ENCODE assay signal across 19 cellular contexts in genomic region chr1:153364181-153364580, GRCh38. TPM values are rescaled to one million over a fixed set of nuclear protein-coding genes. Genes with fewer than 3 reads are reported as not detected.
"Had no signal": no experiment of that assay in that cellular context is flagged by ENCODE, and none has a peak within 500 bp of the region (broad histone marks: within the 10 kb centered on the region; RNA-seq: fewer than 3 reads in every experiment).

No MANE protein-coding gene starts in this region.

- H3K9me3 ChIP-seq: adrenal gland, upper lobe of left lung had no signal

- DNase-seq: activated CD4-positive, alpha-beta memory T cell treated with anti-CD3 and anti-CD28 coated beads, Interleukin-2, amount 10 ng/mL, durations not matched to agents 7 days and 5 days; activated CD4-positive, alpha-beta T cell treated with anti-CD3 and anti-CD28 coated beads for 36 hours; activated effector memory CD4-positive, alpha-beta T cell treated with Interleukin-2 at 50 U/mL for 16 hours; activated T-cell treated with anti-CD3 and anti-CD28 coated beads, Interleukin-2, amount 50 U/mL, for 24 hours; effector memory CD4-positive, alpha-beta T cell; hypothalamus; mesendoderm; nucleus accumbens; posterior cingulate gyrus; stimulated activated CD4-positive, alpha-beta T cell treated with anti-CD3 and anti-CD28 coated beads, Interleukin-4, amount 100 ng/mL, for 24 hours; stimulated activated naive CD4-positive, alpha-beta T cell; upper lobe of left lung had no signal

- H3K4me3 ChIP-seq: adrenal gland, upper lobe of left lung had no signal

- H3K27ac ChIP-seq: adrenal gland had no signal

- H3K36me3 ChIP-seq: adrenal gland, upper lobe of left lung had no signal

- H3K4me1 ChIP-seq: adrenal gland had no signal

- ATAC-seq: activated CD4-positive, alpha-beta T cell treated with anti-CD3 and anti-CD28 coated beads for 36 hours; natural killer cell treated with Interleukin-12 subunit alpha and Interleukin-12 subunit beta and Interleukin-15 and Interleukin-18, amount 100 ng/mL, for 72 hours had no signal

- H3K27me3 ChIP-seq: adrenal gland, upper lobe of left lung had no signal

RNA-seq across cellular contexts. Expression of gene S100A9, which starts 6.5 kb away (rescaled TPM):
- total RNA-seq: activated CD4-positive, alpha-beta T cell treated with anti-CD3 and anti-CD28 coated beads for 36 hours had no signal

RNA-seq across cellular contexts. Expression of gene S100A12, which starts 11.2 kb away (rescaled TPM):
- total RNA-seq: activated CD4-positive, alpha-beta memory T cell treated with anti-CD3 and anti-CD28 coated beads, Interleukin-2, amount 10 ng/mL, durations not matched to agents 7 days and 5 days; activated CD4-positive, alpha-beta T cell treated with anti-CD3 and anti-CD28 coated beads for 36 hours; kidney epithelial cell; natural killer cell treated with Interleukin-12 subunit alpha and Interleukin-12 subunit beta and Interleukin-15 and Interleukin-18, amount 100 ng/mL, for 72 hours; T-helper 1 cell treated with Interleukin-12 subunit alpha and Interleukin-12 subunit beta and Interleukin-4 antibody, amounts not matched to agents 30 ng/mL and 1 ng/mL, for 36 hours had no signal

RNA-seq across cellular contexts. Expression of gene PGLYRP4, which starts 15.5 kb away (rescaled TPM):
- total RNA-seq: activated CD4-positive, alpha-beta memory T cell treated with anti-CD3 and anti-CD28 coated beads, Interleukin-2, amount 10 ng/mL, durations not matched to agents 7 days and 5 days; adrenal gland; cardiac septum; liver; natural killer cell treated with Interleukin-12 subunit alpha and Interleukin-12 subunit beta and Interleukin-15 and Interleukin-18, amount 100 ng/mL, for 72 hours; subcutaneous adipose tissue; T-helper 1 cell treated with Interleukin-12 subunit alpha and Interleukin-12 subunit beta and Interleukin-4 antibody, amounts not matched to agents 30 ng/mL and 1 ng/mL, for 36 hours; upper lobe of left lung had no signal
- polyA plus RNA-seq: adrenal gland, liver had no signal

RNA-seq across cellular contexts. Expression of gene S100A8, which starts 26.7 kb away (rescaled TPM):
- total RNA-seq: activated CD4-positive, alpha-beta memory T cell treated with anti-CD3 and anti-CD28 coated beads, Interleukin-2, amount 10 ng/mL, durations not matched to agents 7 days and 5 days; activated CD4-positive, alpha-beta T cell treated with anti-CD3 and anti-CD28 coated beads for 36 hours; kidney epithelial cell; T-helper 1 cell treated with Interleukin-12 subunit alpha and Interleukin-12 subunit beta and Interleukin-4 antibody, amounts not matched to agents 30 ng/mL and 1 ng/mL, for 36 hours had no signal

RNA-seq across cellular contexts. Expression of gene PGLYRP3, which starts 51.4 kb away (rescaled TPM):
- total RNA-seq: activated CD4-positive, alpha-beta memory T cell treated with anti-CD3 and anti-CD28 coated beads, Interleukin-2, amount 10 ng/mL, durations not matched to agents 7 days and 5 days; activated CD4-positive, alpha-beta T cell treated with anti-CD3 and anti-CD28 coated beads for 36 hours; adrenal gland; cardiac septum; kidney epithelial cell; liver; natural killer cell treated with Interleukin-12 subunit alpha and Interleukin-12 subunit beta and Interleukin-15 and Interleukin-18, amount 100 ng/mL, for 72 hours; subcutaneous adipose tissue; T-helper 1 cell treated with Interleukin-12 subunit alpha and Interleukin-12 subunit beta and Interleukin-4 antibody, amounts not matched to agents 30 ng/mL and 1 ng/mL, for 36 hours; upper lobe of left lung had no signal
- polyA plus RNA-seq: adrenal gland, liver had no signal
